26 cellular contexts compared by ENCODE assay signal in the genomic region with DNA sequence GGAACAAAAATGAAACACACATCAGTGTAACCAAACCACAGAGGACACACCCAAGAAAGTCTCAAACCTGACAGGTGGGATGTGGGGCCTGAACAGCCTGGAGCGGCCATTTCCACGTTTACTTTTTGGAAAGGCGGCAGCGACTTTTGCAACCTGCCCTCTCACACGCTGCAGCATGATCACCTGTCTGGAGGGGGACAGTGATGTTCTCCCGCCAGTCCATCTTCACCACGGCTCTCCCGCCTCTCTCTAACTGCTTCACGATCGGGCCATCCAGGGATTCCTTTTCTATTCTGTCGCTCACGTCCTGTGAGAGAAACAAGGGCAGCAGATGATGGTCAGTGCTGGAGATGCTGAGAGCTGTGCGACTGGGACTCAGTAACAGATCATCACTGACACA. TPM values are rescaled to one million over a fixed set of nuclear protein-coding genes. Genes with fewer than 3 reads are reported as not detected.
"Had no signal": no experiment of that assay in that cellular context is flagged by ENCODE, and none has a peak within 500 bp of the region (broad histone marks: within the 10 kb centered on the region; RNA-seq: fewer than 3 reads in every experiment).

No MANE protein-coding gene starts in this region.

- H3K4me1 ChIP-seq: ascending aorta had no signal

- H3K27me3 ChIP-seq: ascending aorta, body of pancreas had no signal

- H3K27ac ChIP-seq: ascending aorta, body of pancreas had no signal

- H3K27me3 Mint-ChIP-seq: activated naive CD8-positive, alpha-beta T cell treated with anti-CD3 and anti-CD28 coated beads, Interleukin-2, amount 50 U/mL, for 24 hours; T-cell had no signal

- DNase-seq: activated CD4-positive, alpha-beta T cell treated with anti-CD3 and anti-CD28 coated beads for 48 hours; activated CD4-positive, alpha-beta T cell treated with anti-CD3 and anti-CD28 coated beads, Interleukin-2, amount 50 U/mL, for 48 hours; activated naive CD8-positive, alpha-beta T cell treated with anti-CD3 and anti-CD28 coated beads, Interleukin-2, amount 50 U/mL, for 24 hours; activated T-cell treated with anti-CD3 and anti-CD28 coated beads, Interleukin-2, amount 50 U/mL, for 4 hours; amniotic stem cell; body of pancreas; central memory CD4-positive, alpha-beta T cell; Karpas-422; MM.1S; NCI-H1105; NCI-H1436; NCI-H1694 treated with DMSO at 0.1 percent for 48 hours; NCI-H2029 treated with DMSO at 0.1 percent for 48 hours; NCI-H345; NCI-H510A; NCI-H526 treated with DMSO at 0.1 percent for 48 hours; NCI-H82; SIG-M5; T-cell had no signal

- H3K9me3 Mint-ChIP-seq: activated naive CD4-positive, alpha-beta T cell treated with anti-CD3 and anti-CD28 coated beads, Interleukin-2, amount 50 U/mL, for 72 hours; activated naive CD8-positive, alpha-beta T cell treated with anti-CD3 and anti-CD28 coated beads, Interleukin-2, amount 50 U/mL, for 24 hours; activated T-cell treated with anti-CD3 and anti-CD28 coated beads, Interleukin-2, amount 50 U/mL, for 4 hours; T-cell had no signal

- H3K4me3 Mint-ChIP-seq: activated naive CD8-positive, alpha-beta T cell treated with anti-CD3 and anti-CD28 coated beads, Interleukin-2, amount 50 U/mL, for 24 hours; activated T-cell treated with anti-CD3 and anti-CD28 coated beads, Interleukin-2, amount 50 U/mL, for 4 hours; T-cell had no signal

- H3K9me3 ChIP-seq: ascending aorta, body of pancreas had no signal

- H3K27ac Mint-ChIP-seq: activated naive CD4-positive, alpha-beta T cell treated with anti-CD3 and anti-CD28 coated beads, Interleukin-2, amount 50 U/mL, for 72 hours had no signal

- H3K4me3 ChIP-seq: ascending aorta, body of pancreas, K562 had no signal

- ATAC-seq: activated CD4-positive, CD25-positive, alpha-beta regulatory T cell treated with anti-CD3 and anti-CD28 coated beads, Interleukin-2, amount 50 U/mL, for 24 hours; activated naive CD4-positive, alpha-beta T cell treated with anti-CD3 and anti-CD28 coated beads, Interleukin-2, amount 50 U/mL, for 72 hours; activated naive CD8-positive, alpha-beta T cell treated with anti-CD3 and anti-CD28 coated beads, Interleukin-2, amount 50 U/mL, for 24 hours; activated T-cell treated with anti-CD3 and anti-CD28 coated beads, Interleukin-2, amount 50 U/mL, for 4 hours; body of pancreas; K562; T-cell had no signal

RNA-seq across cellular contexts. Expression of a gene that starts 24.7 kb away (rescaled TPM):
- total RNA-seq: chondrocyte, RPMI7951 had no signal

RNA-seq across cellular contexts. Expression of a gene that starts 47.0 kb away (rescaled TPM):
- total RNA-seq: bronchial epithelial cell, K562, RPMI7951 had no signal
